ENCODE assay signal across 14 cellular contexts in genomic region chr15:92667291-92667904, GRCh38. TPM values are rescaled to one million over a fixed set of nuclear protein-coding genes. Genes with fewer than 3 reads are reported as not detected.
DNase-seq lines count a peak whose midpoint lies in the region; ATAC-seq and TF ChIP-seq lines count a peak whose summit lies in the region.
"Had no signal": no experiment of that assay in that cellular context is flagged by ENCODE, and none has a peak within 500 bp of the region (broad histone marks: within the 10 kb centered on the region; RNA-seq: fewer than 3 reads in every experiment).

No MANE protein-coding gene starts in this region.

- H3K4me1 ChIP-seq in RWPE2 (ENCODE audit: insufficient read depth, poor library complexity, severe bottlenecking) = no peaks in the 10 kb centered on the region
- H3K4me1 ChIP-seq in upper lobe of left lung = peaks cover 22 to 35% (median 28%) of the 10 kb centered on the region in 4 donors

- intact Hi-C loops in CD14-positive monocyte (cut with micrococcal nuclease) = no loop called here

- H3K9me3 Mint-ChIP-seq in CD14-positive monocyte = peaks cover 0 to 2% (median 0%) of the 10 kb centered on the region in 7 donors
- H3K9me3 Mint-ChIP-seq: activated naive CD4-positive, alpha-beta T cell treated with anti-CD3 and anti-CD28 coated beads, Interleukin-2, amount 10 ng/mL, durations not matched to agents 7 days and 5 days; neural crest cell; T-helper 1 cell treated with Interleukin-12 subunit alpha and Interleukin-12 subunit beta and Interleukin-4 antibody, amounts not matched to agents 30 μg/mL and 1 μg/mL, for 36 hours had no signal

- H3K27me3 ChIP-seq in RWPE2 (ENCODE audit: insufficient read depth, poor library complexity, severe bottlenecking) (peaks cover 36% of the 10 kb centered on the region), upper lobe of left lung (no peaks in the 10 kb centered on the region)

- DNase-seq in DMS79 treated with DMSO at 0.1 percent for 48 hours (lab: John Stamatoyannopoulos, UW) (peak; percentile 6), DMS79 (lab: John Stamatoyannopoulos, UW) (no peak), RWPE2 (ENCODE audit: low spot score) (no peak), iPS-NIHi11 (ENCODE audit: low spot score) (peak; percentile 51), upper lobe of left lung (no peak), CD14-positive monocyte (ENCODE audit: low spot score) (no peak)
- DNase-seq: activated naive CD4-positive, alpha-beta T cell treated with anti-CD3 and anti-CD28 coated beads, Interleukin-2, amount 10 ng/mL, durations not matched to agents 7 days and 5 days; HCEC 1CT had no signal

- H3K27ac Mint-ChIP-seq in CD14-positive monocyte = peak overlapping the region in 2 of 7 donors; percentile 47 to 57
- H3K27ac Mint-ChIP-seq: activated naive CD4-positive, alpha-beta T cell treated with anti-CD3 and anti-CD28 coated beads, Interleukin-2, amount 10 ng/mL, durations not matched to agents 7 days and 5 days; T-helper 1 cell treated with Interleukin-12 subunit alpha and Interleukin-12 subunit beta and Interleukin-4 antibody, amounts not matched to agents 30 μg/mL and 1 μg/mL, for 36 hours had no signal

- H3K4me3 ChIP-seq in RWPE2 (ENCODE audit: severe bottlenecking) (no peak overlapping the region), upper lobe of left lung (no peak overlapping the region)

- TF ChIP-seq POLR2A in upper lobe of left lung (IDR thresholded peaks at IDR 0.05) = no peak

- no peak for TF ChIP-seq EP300 in upper lobe of left lung (IDR thresholded peaks at IDR 0.05)

- H3K9me3 ChIP-seq in RWPE2 (ENCODE audit: severe bottlenecking) (no peaks in the 10 kb centered on the region), upper lobe of left lung (no peaks in the 10 kb centered on the region)

- ATAC-seq in RWPE2 (ENCODE audit: low read depth) (peak; percentile 15; the same call in 2 of the 3 replicates), upper lobe of left lung (ENCODE audit: low FRiP score in 2 of 2) (peak; percentile 11 to 27), GM19324 (IDR thresholded peaks at IDR 0.05; ENCODE audit: low FRiP score, unreplicated experiment) (no peak), GM21786 (IDR thresholded peaks at IDR 0.05; ENCODE audit: unreplicated experiment) (no peak)

- no peaks in the 10 kb centered on the region for H3K36me3 Mint-ChIP-seq in CD14-positive monocyte
- H3K36me3 Mint-ChIP-seq: activated naive CD4-positive, alpha-beta T cell treated with anti-CD3 and anti-CD28 coated beads, Interleukin-2, amount 10 ng/mL, durations not matched to agents 7 days and 5 days had no signal

- peaks cover 0 to 17% (median 2%) of the 10 kb centered on the region in 3 donors for H3K27me3 Mint-ChIP-seq in CD14-positive monocyte (ENCODE audit: low read depth in 3 of 3)

- peaks cover 2% of the 10 kb centered on the region for H3K4me1 Mint-ChIP-seq in CD14-positive monocyte
- H3K4me1 Mint-ChIP-seq: activated naive CD4-positive, alpha-beta T cell treated with anti-CD3 and anti-CD28 coated beads, Interleukin-2, amount 10 ng/mL, durations not matched to agents 7 days and 5 days had no signal

- H3K27ac ChIP-seq in RWPE2 (ENCODE audit: poor library complexity, severe bottlenecking) = no peak overlapping the region
- H3K27ac ChIP-seq in upper lobe of left lung = peak overlapping the region; percentile 38 to 62 (median 48)
- H3K27ac ChIP-seq: 22Rv1, KMS-11 had no signal

- no peaks in the 10 kb centered on the region for H3K36me3 ChIP-seq in RWPE2 (ENCODE audit: low read depth)
- H3K36me3 ChIP-seq in upper lobe of left lung = no peaks in the 10 kb centered on the region

- TF ChIP-seq CTCF in RWPE2 (IDR thresholded peaks at IDR 0.05; ENCODE audit: poor library complexity, severe bottlenecking) (no peak), upper lobe of left lung (IDR thresholded peaks at IDR 0.05) (no peak), CD14-positive monocyte (IDR thresholded peaks at IDR 0.05) (no peak)

- H3K4me3 Mint-ChIP-seq in CD14-positive monocyte = no peak overlapping the region
- H3K4me3 Mint-ChIP-seq: activated naive CD4-positive, alpha-beta T cell treated with anti-CD3 and anti-CD28 coated beads, Interleukin-2, amount 10 ng/mL, durations not matched to agents 7 days and 5 days; neural crest cell; T-helper 1 cell treated with Interleukin-12 subunit alpha and Interleukin-12 subunit beta and Interleukin-4 antibody, amounts not matched to agents 30 μg/mL and 1 μg/mL, for 36 hours had no signal

- 46 to 48% methylated on average over 9 to 13 of the region's 13 CpGs for WGBS in upper lobe of left lung, 2 donors

RNA-seq across cellular contexts. Expression of gene FAM174B, which starts 11.8 kb away (rescaled TPM):
- total RNA-seq in upper lobe of left lung = 100 to 1,000 TPM in 1 of 6 donors, 10 to 100 TPM in 5; 54.5 to 109 (median 67.5) TPM
- polyA plus RNA-seq in CD14-positive monocyte = 1 to 10 TPM; 3.2 to 4.7 TPM

Comparison
In these comparisons a context has a peak if more than half of its experiments do, and no peak if none do; other contexts are left out.
1. DNase-seq: peak in DMS79 treated with DMSO at 0.1 percent for 48 hours (single experiment) and iPS-NIHi11 (single experiment); none in DMS79 (single experiment), RWPE2 (single experiment), upper lobe of left lung (0 of 2) and CD14-positive monocyte (single experiment).
2. ATAC-seq: peak in RWPE2 (single experiment) and upper lobe of left lung (2 of 2); none in GM19324 (single experiment) and GM21786 (single experiment).